In the genomic region with DNA sequence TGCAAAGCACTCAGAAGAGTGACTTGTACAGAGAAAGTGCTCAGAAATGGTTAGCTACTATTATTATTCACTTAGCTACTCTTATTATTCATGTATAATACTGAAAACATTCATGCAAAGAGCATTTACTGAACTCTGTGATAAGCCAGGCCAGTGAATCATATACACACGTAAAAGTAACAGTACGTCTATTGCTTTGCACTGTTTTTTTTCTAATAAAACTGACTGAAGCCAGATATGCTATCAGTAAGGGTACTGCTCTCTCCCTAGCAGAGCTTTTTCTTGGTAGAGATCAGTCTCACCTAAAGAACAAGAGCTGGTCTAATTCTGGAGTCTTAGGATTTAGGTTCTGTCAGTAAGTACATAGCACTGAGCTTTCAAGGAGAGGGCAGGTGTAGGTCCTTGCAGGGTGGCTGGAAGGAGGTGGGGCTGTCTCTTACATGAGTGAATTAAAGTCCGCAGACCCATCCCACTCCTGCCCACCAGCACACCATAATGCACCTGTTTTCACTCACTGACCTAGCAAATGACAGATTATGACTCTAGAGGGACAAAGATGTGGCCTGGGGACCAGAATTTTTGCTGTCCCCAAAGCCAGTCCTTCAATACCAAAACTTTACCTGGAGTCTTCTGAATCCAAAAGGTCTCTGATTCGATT, we compare ENCODE assay signal across 10 cellular contexts.
A peak's percentile ranks its signal among the peaks of the same experiment; 100 is the strongest.
DNase-seq lines count a peak whose midpoint lies in the region; ATAC-seq, FAIRE-seq and TF ChIP-seq lines count a peak whose summit lies in the region.
"Had no signal": no experiment of that assay in that cellular context is flagged by ENCODE, and none has a peak within 500 bp of the region (broad histone marks: within the 10 kb centered on the region; RNA-seq: fewer than 3 reads in every experiment).

No MANE protein-coding gene starts in this region.

- no peak overlapping the region for H2BK120ac ChIP-seq in mesenchymal stem cell (ENCODE audit: low read depth, low read length)

- H3K27ac Mint-ChIP-seq in activated naive CD4-positive, alpha-beta T cell treated with anti-CD3 and anti-CD28 coated beads, Interleukin-2, amount 50 U/mL, for 24 hours, result peak overlapping the region; percentile 100

- peak overlapping the region; percentile 33 for H3K4me2 ChIP-seq in mesenchymal stem cell (ENCODE audit: low read length, poor library complexity, severe bottlenecking)

- H3K9me3 Mint-ChIP-seq in activated naive CD4-positive, alpha-beta T cell treated with anti-CD3 and anti-CD28 coated beads, Interleukin-2, amount 50 U/mL, for 24 hours, result peaks cover 5% of the 10 kb centered on the region

- FAIRE-seq in RCC 7860 (lab: Jason Lieb, UNC), result no peak
- FAIRE-seq: endometrium had no signal

- ATAC-seq in heart right ventricle (no peak), left ventricle myocardium superior (no peak), HG03469 (IDR thresholded peaks at IDR 0.05; ENCODE audit: unreplicated experiment) (no peak)

- peaks cover 90% of the 10 kb centered on the region for H3K4me1 Mint-ChIP-seq in activated naive CD4-positive, alpha-beta T cell treated with anti-CD3 and anti-CD28 coated beads, Interleukin-2, amount 50 U/mL, for 24 hours

- H3K23ac ChIP-seq in mesenchymal stem cell (ENCODE audit: low read length in 2 of 2), result no peak overlapping the region

- H3K4me3 ChIP-seq in heart right ventricle, result no peak overlapping the region
- peak overlapping the region in 1 of 2 experiments; percentile 43 for H3K4me3 ChIP-seq in mesenchymal stem cell (ENCODE audit: insufficient read depth in 1 of 2, low read depth in 1 of 2, low read length in 2 of 2)
- peak overlapping the region in 1 of 2 donors; percentile 9 for H3K4me3 ChIP-seq in vagina

- H3K4ac ChIP-seq in mesenchymal stem cell (ENCODE audit: low read depth in 1 of 2, low read length in 2 of 2), result peak overlapping the region; percentile 75 to 76

- intact Hi-C loops in heart right ventricle (cut with DNase I) (loop anchor here in 8 of 10 donors (5.0 to 10.0 kb wide), 4 partner anchors 35 to 145 kb away; a partner anchor contains a TSS), left ventricle myocardium superior (cut with micrococcal nuclease) (loop anchor here (5.0 kb wide), 2 partner anchors 35 to 150 kb away; no protein-coding TSS in a partner anchor), vagina (cut with DNase I) (no loop called here)

- H3K9me3 ChIP-seq in heart right ventricle (no peaks in the 10 kb centered on the region), mesenchymal stem cell (ENCODE audit: control insufficient read depth, low read length) (no peaks in the 10 kb centered on the region), vagina (no peaks in the 10 kb centered on the region)

- H3K4me1 ChIP-seq in heart right ventricle (peaks cover 13 to 85% (median 59%) of the 10 kb centered on the region in 9 donors), mesenchymal stem cell (ENCODE audit: control insufficient read depth, insufficient read depth, low read depth, low read length) (peaks cover 13% of the 10 kb centered on the region), vagina (peaks cover 69% of the 10 kb centered on the region)

- H3K27me3 ChIP-seq in heart right ventricle (no peaks in the 10 kb centered on the region), mesenchymal stem cell (ENCODE audit: control insufficient read depth in 1 of 2, insufficient read depth in 1 of 2, low read length in 2 of 2) (no peaks in the 10 kb centered on the region), vagina (no peaks in the 10 kb centered on the region)

- H3K27ac ChIP-seq in heart right ventricle (peak overlapping the region; percentile 88 to 98 (median 94)), mesenchymal stem cell (ENCODE audit: low read length, poor library complexity, severe bottlenecking) (peak overlapping the region; percentile 97), vagina (peak overlapping the region; percentile 97)

- peak overlapping the region; percentile 85 for H2AK5ac ChIP-seq in mesenchymal stem cell (ENCODE audit: low read length, severe bottlenecking)

- H2BK12ac ChIP-seq in mesenchymal stem cell (ENCODE audit: low read length in 2 of 2), result peak overlapping the region; percentile 59 to 87

- no peak for TF ChIP-seq POLR2A in vagina (IDR thresholded peaks at IDR 0.05)

- DNase-seq in heart right ventricle (no peak), left ventricle myocardium superior (no peak), mesenchymal stem cell (peak; percentile 62), vagina (ENCODE audit: extremely low spot score in 2 of 2) (no peak), RCC 7860 (ENCODE audit: low spot score) (no peak), dedifferentiated amniotic fluid mesenchymal stem cell (ENCODE audit: extremely low spot score) (no peak)
- DNase-seq: DMS79 had no signal

- H2BK5ac ChIP-seq in mesenchymal stem cell (ENCODE audit: low read depth, low read length, poor library complexity, severe bottlenecking), result no peak overlapping the region

- H3K14ac ChIP-seq in mesenchymal stem cell (ENCODE audit: low read length in 2 of 2), result no peak overlapping the region

- peak overlapping the region; percentile 84 for H3K18ac ChIP-seq in mesenchymal stem cell (ENCODE audit: low read depth in 1 of 2, low read length in 2 of 2)

- H3K9ac ChIP-seq in mesenchymal stem cell (ENCODE audit: low read length), result peak overlapping the region; percentile 98

- peak overlapping the region; percentile 94 for H3K4me3 Mint-ChIP-seq in activated naive CD4-positive, alpha-beta T cell treated with anti-CD3 and anti-CD28 coated beads, Interleukin-2, amount 50 U/mL, for 24 hours

- H4K91ac ChIP-seq in mesenchymal stem cell (ENCODE audit: low read length), result peak overlapping the region; percentile 70

- 69 to 78% methylated on average over 4 of the region's 4 CpGs for WGBS in heart right ventricle, 2 donors
- WGBS in mesenchymal stem cell, result 100% methylated on average over 1 of the region's 4 CpGs

- H3K79me1 ChIP-seq in mesenchymal stem cell (replicated peaks; ENCODE audit: low read length, poor library complexity, severe bottlenecking), result peaks cover 1% of the 10 kb centered on the region

- peak overlapping the region; percentile 72 for H4K8ac ChIP-seq in mesenchymal stem cell (ENCODE audit: low read length)

- TF ChIP-seq CTCF in heart right ventricle (IDR thresholded peaks at IDR 0.05) (no peak), vagina (IDR thresholded peaks at IDR 0.05) (no peak)

- H3K36me3 Mint-ChIP-seq in activated naive CD4-positive, alpha-beta T cell treated with anti-CD3 and anti-CD28 coated beads, Interleukin-2, amount 50 U/mL, for 24 hours, result peaks cover 31% of the 10 kb centered on the region

- H3K36me3 ChIP-seq in heart right ventricle (peaks cover 0 to 11% (median 3%) of the 10 kb centered on the region in 9 donors), mesenchymal stem cell (ENCODE audit: control insufficient read depth in 1 of 2, insufficient read depth in 2 of 2, low read depth in 1 of 2, low read length in 2 of 2) (peaks cover 3 to 17% of the 10 kb centered on the region in 2 experiments), vagina (peaks cover 0 to 10% of the 10 kb centered on the region in 2 donors)

- no peaks in the 10 kb centered on the region for H3K27me3 Mint-ChIP-seq in activated naive CD4-positive, alpha-beta T cell treated with anti-CD3 and anti-CD28 coated beads, Interleukin-2, amount 50 U/mL, for 24 hours

- H2BK15ac ChIP-seq in mesenchymal stem cell (ENCODE audit: low read depth, poor library complexity, severe bottlenecking), result no peak overlapping the region

- H2AFZ ChIP-seq in mesenchymal stem cell (ENCODE audit: low read depth, low read length), result no peak overlapping the region
